ENCODE assay signal across 23 cellular contexts in the genomic region with DNA sequence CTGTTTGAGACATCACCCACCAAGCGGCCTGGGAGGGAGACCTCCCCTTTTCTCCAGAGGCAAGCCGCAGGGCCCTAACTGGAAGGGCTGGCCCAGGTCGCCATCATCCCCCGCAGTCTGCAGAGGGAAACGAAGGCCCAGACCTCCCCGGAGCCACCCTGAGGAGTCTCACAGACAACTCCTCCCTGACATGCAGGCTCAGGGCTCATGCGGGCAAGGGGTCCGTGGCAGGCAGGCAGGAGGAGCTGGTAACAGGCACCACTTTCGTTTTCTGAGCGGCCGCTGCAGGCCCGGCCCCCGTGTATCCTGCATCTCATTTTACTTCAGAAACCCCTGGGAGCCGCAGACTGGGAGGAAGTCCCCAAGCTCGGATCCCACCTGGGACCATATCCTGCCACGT.
A peak's percentile ranks its signal among the peaks of the same experiment; 100 is the strongest.
DNase-seq lines count a peak whose midpoint lies in the region; ATAC-seq, FAIRE-seq and TF ChIP-seq lines count a peak whose summit lies in the region.
"Had no signal": no experiment of that assay in that cellular context is flagged by ENCODE, and none has a peak within 500 bp of the region (broad histone marks: within the 10 kb centered on the region; RNA-seq: fewer than 3 reads in every experiment).

No MANE protein-coding gene starts in this region.

- peak; percentile 29; the same call in 1 of the 3 replicates for ATAC-seq in HepG2
- ATAC-seq: K562 had no signal

- no peak overlapping the region for H3K4me3 Mint-ChIP-seq in activated CD4-positive, alpha-beta T cell treated with anti-CD3 and anti-CD28 coated beads, Interleukin-2, amount 10 ng/mL, durations not matched to agents 7 days and 5 days
- H3K4me3 Mint-ChIP-seq: CD4-positive, alpha-beta T cell had no signal

- no peaks in the 10 kb centered on the region for H3K9me3 ChIP-seq in PC-9 (ENCODE audit: insufficient read depth, low read depth)
- no peaks in the 10 kb centered on the region for H3K9me3 ChIP-seq in HepG2 (ENCODE audit: low read length)

- H3K4me1 Mint-ChIP-seq in activated CD4-positive, alpha-beta T cell treated with anti-CD3 and anti-CD28 coated beads, Interleukin-2, amount 10 ng/mL, durations not matched to agents 7 days and 5 days = peaks cover 3% of the 10 kb centered on the region

- peaks cover 77% of the 10 kb centered on the region for H3K27me3 ChIP-seq in PC-9 (ENCODE audit: insufficient read depth, low read depth)
- peaks cover 7 to 61% of the 10 kb centered on the region in 2 experiments; a peak in 4 of 5 replicates for H3K27me3 ChIP-seq in HepG2 (ENCODE audit: control insufficient read depth in 1 of 2, insufficient read depth in 2 of 2, low read length in 2 of 2)

- no peaks in the 10 kb centered on the region for H3K36me3 Mint-ChIP-seq in activated CD4-positive, alpha-beta T cell treated with anti-CD3 and anti-CD28 coated beads, Interleukin-2, amount 10 ng/mL, durations not matched to agents 7 days and 5 days (ENCODE audit: low read depth)

- in situ Hi-C loops in HepG2 (cut with HindIII; ENCODE audit: extremely low pct_ligation_motif_present, low pct_unique_long_range_greater_than_20kb) = no loop called here

- peaks cover 6% of the 10 kb centered on the region for H3K27me3 Mint-ChIP-seq in activated CD4-positive, alpha-beta T cell treated with anti-CD3 and anti-CD28 coated beads, Interleukin-2, amount 10 ng/mL, durations not matched to agents 7 days and 5 days

- 7% methylated on average over 10 of the region's 16 CpGs for WGBS in HepG2 (ENCODE audit: low lambda C conversion rate)

- peaks cover 4% of the 10 kb centered on the region for H3K9me3 Mint-ChIP-seq in activated CD4-positive, alpha-beta T cell treated with anti-CD3 and anti-CD28 coated beads, Interleukin-2, amount 10 ng/mL, durations not matched to agents 7 days and 5 days
- H3K9me3 Mint-ChIP-seq: CD4-positive, alpha-beta T cell had no signal

- peak overlapping the region; percentile 25 for H3K27ac Mint-ChIP-seq in activated CD4-positive, alpha-beta T cell treated with anti-CD3 and anti-CD28 coated beads, Interleukin-2, amount 10 ng/mL, durations not matched to agents 7 days and 5 days
- H3K27ac Mint-ChIP-seq: CD4-positive, alpha-beta T cell had no signal

- CTCF ChIA-PET in activated CD4-positive, alpha-beta T cell treated with anti-CD3 and anti-CD28 coated beads, Interleukin-2, amount 10 ng/mL, durations not matched to agents 7 days and 5 days (lab: Charles Lee) = no interaction called here
- CTCF ChIA-PET in PC-9 (lab: Charles Lee) (no interaction called here), HepG2 (lab: Yijun Ruan, JAX; ENCODE audit: low intra/inter-chr PET ratio, low total read pairs) (no interaction called here)

- H3K9ac ChIP-seq in HepG2 (ENCODE audit: insufficient read depth, low read depth, low read length) = no peak overlapping the region

- H3F3A ChIP-seq in PC-9 (ENCODE audit: insufficient read depth, low read depth) = no peaks in the 10 kb centered on the region

- no peak for TF ChIP-seq EP300 in HepG2 (IDR thresholded peaks at IDR 0.05; ENCODE audit: low read depth in 2 of 2, low read length in 2 of 2)
- no peak for TF ChIP-seq EP300 in HepG2 (CRISPR knock-in tag; IDR thresholded peaks at IDR 0.05; ENCODE audit: borderline replicate concordance)

- H3K27ac ChIP-seq in PC-9 (no peak overlapping the region), HepG2 (ENCODE audit: extremely low read length, insufficient read depth, low read length) (no peak overlapping the region)

- no peak for FAIRE-seq in HepG2 (lab: Jason Lieb, UNC)
- FAIRE-seq: GM12891, K562 had no signal

- no peaks in the 10 kb centered on the region for H3K79me2 ChIP-seq in PC-9 (ENCODE audit: low read depth)
- H3K79me2 ChIP-seq in HepG2 (ENCODE audit: insufficient read depth, low read length) = no peaks in the 10 kb centered on the region

- H3K4me1 ChIP-seq in PC-9 (replicated peaks; ENCODE audit: insufficient read depth) = no peaks in the 10 kb centered on the region
- no peaks in the 10 kb centered on the region for H3K4me1 ChIP-seq in HepG2 (ENCODE audit: insufficient read depth, low read length)

- TF ChIP-seq CTCF in PC-9 (conservative IDR thresholded peaks at IDR 0.05) = no peak
- no peak for TF ChIP-seq CTCF in HepG2 (CRISPR knock-in tag; IDR thresholded peaks at IDR 0.05)

- H4K20me1 ChIP-seq in PC-9 (ENCODE audit: insufficient read depth) (no peaks in the 10 kb centered on the region), HepG2 (ENCODE audit: insufficient read depth, low read length) (no peaks in the 10 kb centered on the region)

- H3K4me3 ChIP-seq in PC-9 (no peak overlapping the region), HepG2 (replicated peaks in 1 of 3; ENCODE audit: insufficient read depth in 1 of 3, low read depth in 2 of 3, low read length in 3 of 3) (no peak overlapping the region)
- H3K4me3 ChIP-seq: K562 had no signal

- no peak overlapping the region for H2AFZ ChIP-seq in PC-9
- H2AFZ ChIP-seq in HepG2 (ENCODE audit: low read length) = no peak overlapping the region

- BruUV-seq in PC-9 (replicated peaks; lab: Mats Ljungman, UMichigan) (no TSS peak), HepG2 (replicated peaks; lab: Mats Ljungman, UMichigan) (no TSS peak)

- no peak for TF ChIP-seq RAD21 in HepG2 (CRISPR knock-in tag; IDR thresholded peaks at IDR 0.05)

- DNase-seq in activated CD4-positive, alpha-beta T cell treated with anti-CD3 and anti-CD28 coated beads, Interleukin-2, amount 10 ng/mL, durations not matched to agents 7 days and 5 days = no peak
- DNase-seq in activated CD4-positive, alpha-beta T cell treated with anti-CD3 and anti-CD28 coated beads, Interleukin-2, amount 50 U/mL, for 1 hour = no peak
- DNase-seq in PC-9 = no peak
- no peak for DNase-seq in HepG2 (ENCODE audit: low spot score)
- DNase-seq in posterior vena cava (ENCODE audit: low spot score) = peak; percentile 47
- no peak for DNase-seq in kidney glomerular epithelial cell (lab: John Stamatoyannopoulos, UW)
- DNase-seq in stimulated activated CD8-positive, alpha-beta memory T cell treated with anti-CD3 and anti-CD28 coated beads, Interleukin-4, amount 100 ng/mL, for 48 hours = no peak
- DNase-seq in hepatic stellate cell (ENCODE audit: low spot score) = no peak
- DNase-seq: 8988T; CD4-positive, alpha-beta T cell; GF-D8; Kasumi-1; MV-4-11; NCI-H1105; NCI-H1436 treated with DMSO at 0.1 percent for 48 hours; NCI-H187 treated with DMSO at 0.1 percent for 48 hours; NCI-H2171 treated with DMSO at 0.1 percent for 48 hours; NCI-H345; NCI-H510A treated with DMSO at 0.1 percent for 48 hours; RPMI8226; SHP77 had no signal

- peak overlapping the region; percentile 36 for H3K4me2 ChIP-seq in PC-9
- no peak overlapping the region for H3K4me2 ChIP-seq in HepG2 (ENCODE audit: low read depth, low read length)

- no peak for TF ChIP-seq POLR2A in HepG2 (IDR thresholded peaks at IDR 0.05; ENCODE audit: insufficient read depth in 1 of 2, low read depth in 2 of 2, low read length in 2 of 2)

- no peaks in the 10 kb centered on the region for H3K9me2 ChIP-seq in PC-9 (ENCODE audit: insufficient read depth)

- intact Hi-C loops in PC-9 (cut with micrococcal nuclease; ENCODE audit: unreplicated experiment) (no loop called here), HepG2 (cut with micrococcal nuclease; ENCODE audit: unreplicated experiment) (no loop called here), posterior vena cava (cut with DNase I) (loop anchor here in 1 of 2 donors (10.0 kb wide), 1 partner anchor 407 kb away; a partner anchor contains a TSS)

- H3K36me3 ChIP-seq in PC-9 (ENCODE audit: low read depth) (no peaks in the 10 kb centered on the region), HepG2 (replicated peaks in 1 of 2; ENCODE audit: control insufficient read depth in 1 of 2, insufficient read depth in 2 of 2, low read length in 2 of 2) (no peaks in the 10 kb centered on the region)

- POLR2A ChIA-PET in activated CD4-positive, alpha-beta T cell treated with anti-CD3 and anti-CD28 coated beads, Interleukin-2, amount 10 ng/mL, durations not matched to agents 7 days and 5 days (lab: Charles Lee) = no interaction called here
- POLR2A ChIA-PET in PC-9 (lab: Charles Lee; ENCODE audit: unreplicated experiment) = no interaction called here
- POLR2A ChIA-PET in HepG2 (lab: Yijun Ruan, JAX) = no interaction called here

TF ChIP-seq in HepG2, 621 proteins besides CTCF, POLR2A, EP300 and RAD21 (continues in another document):
- TF ChIP-seq, protein P1, sequence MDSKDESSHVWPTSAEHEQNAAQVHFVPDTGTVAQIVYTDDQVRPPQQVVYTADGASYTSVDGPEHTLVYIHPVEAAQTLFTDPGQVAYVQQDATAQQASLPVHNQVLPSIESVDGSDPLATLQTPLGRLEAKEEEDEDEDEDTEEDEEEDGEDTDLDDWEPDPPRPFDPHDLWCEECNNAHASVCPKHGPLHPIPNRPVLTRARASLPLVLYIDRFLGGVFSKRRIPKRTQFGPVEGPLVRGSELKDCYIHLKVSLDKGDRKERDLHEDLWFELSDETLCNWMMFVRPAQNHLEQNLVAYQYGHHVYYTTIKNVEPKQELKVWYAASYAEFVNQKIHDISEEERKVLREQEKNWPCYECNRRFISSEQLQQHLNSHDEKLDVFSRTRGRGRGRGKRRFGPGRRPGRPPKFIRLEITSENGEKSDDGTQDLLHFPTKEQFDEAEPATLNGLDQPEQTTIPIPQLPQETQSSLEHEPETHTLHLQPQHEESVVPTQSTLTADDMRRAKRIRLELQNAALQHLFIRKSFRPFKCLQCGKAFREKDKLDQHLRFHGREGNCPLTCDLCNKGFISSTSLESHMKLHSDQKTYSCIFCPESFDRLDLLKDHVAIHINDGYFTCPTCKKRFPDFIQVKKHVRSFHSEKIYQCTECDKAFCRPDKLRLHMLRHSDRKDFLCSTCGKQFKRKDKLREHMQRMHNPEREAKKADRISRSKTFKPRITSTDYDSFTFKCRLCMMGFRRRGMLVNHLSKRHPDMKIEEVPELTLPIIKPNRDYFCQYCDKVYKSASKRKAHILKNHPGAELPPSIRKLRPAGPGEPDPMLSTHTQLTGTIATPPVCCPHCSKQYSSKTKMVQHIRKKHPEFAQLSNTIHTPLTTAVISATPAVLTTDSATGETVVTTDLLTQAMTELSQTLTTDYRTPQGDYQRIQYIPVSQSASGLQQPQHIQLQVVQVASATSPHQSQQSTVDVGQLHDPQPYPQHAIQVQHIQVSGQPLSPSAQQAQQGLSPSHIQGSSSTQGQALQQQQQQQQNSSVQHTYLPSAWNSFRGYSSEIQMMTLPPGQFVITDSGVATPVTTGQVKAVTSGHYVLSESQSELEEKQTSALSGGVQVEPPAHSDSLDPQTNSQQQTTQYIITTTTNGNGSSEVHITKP (CRISPR knock-in tag; IDR thresholded peaks at IDR 0.05; ENCODE audit: low read depth) = no peak
